ENCODE assay signal across 1 cellular context in genomic region chr17:30344283-30345088, GRCh38.
TF ChIP-seq lines count a peak whose summit lies in the region.

No MANE protein-coding gene starts in this region.

TF ChIP-seq in HepG2, 621 proteins besides CTCF, POLR2A, EP300 and RAD21 (continued from another document and continues in another):
- TF ChIP-seq, protein P1, sequence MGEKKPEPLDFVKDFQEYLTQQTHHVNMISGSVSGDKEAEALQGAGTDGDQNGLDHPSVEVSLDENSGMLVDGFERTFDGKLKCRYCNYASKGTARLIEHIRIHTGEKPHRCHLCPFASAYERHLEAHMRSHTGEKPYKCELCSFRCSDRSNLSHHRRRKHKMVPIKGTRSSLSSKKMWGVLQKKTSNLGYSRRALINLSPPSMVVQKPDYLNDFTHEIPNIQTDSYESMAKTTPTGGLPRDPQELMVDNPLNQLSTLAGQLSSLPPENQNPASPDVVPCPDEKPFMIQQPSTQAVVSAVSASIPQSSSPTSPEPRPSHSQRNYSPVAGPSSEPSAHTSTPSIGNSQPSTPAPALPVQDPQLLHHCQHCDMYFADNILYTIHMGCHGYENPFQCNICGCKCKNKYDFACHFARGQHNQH (CRISPR knock-in tag; IDR thresholded peaks at IDR 0.05) = peak; percentile 96
- TF ChIP-seq, protein P2, sequence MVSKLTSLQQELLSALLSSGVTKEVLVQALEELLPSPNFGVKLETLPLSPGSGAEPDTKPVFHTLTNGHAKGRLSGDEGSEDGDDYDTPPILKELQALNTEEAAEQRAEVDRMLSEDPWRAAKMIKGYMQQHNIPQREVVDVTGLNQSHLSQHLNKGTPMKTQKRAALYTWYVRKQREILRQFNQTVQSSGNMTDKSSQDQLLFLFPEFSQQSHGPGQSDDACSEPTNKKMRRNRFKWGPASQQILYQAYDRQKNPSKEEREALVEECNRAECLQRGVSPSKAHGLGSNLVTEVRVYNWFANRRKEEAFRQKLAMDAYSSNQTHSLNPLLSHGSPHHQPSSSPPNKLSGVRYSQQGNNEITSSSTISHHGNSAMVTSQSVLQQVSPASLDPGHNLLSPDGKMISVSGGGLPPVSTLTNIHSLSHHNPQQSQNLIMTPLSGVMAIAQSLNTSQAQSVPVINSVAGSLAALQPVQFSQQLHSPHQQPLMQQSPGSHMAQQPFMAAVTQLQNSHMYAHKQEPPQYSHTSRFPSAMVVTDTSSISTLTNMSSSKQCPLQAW (CRISPR knock-in tag; IDR thresholded peaks at IDR 0.05) = peak; percentile 74; the same call in 1 of the 2 replicates
- TF ChIP-seq HMGA1 (CRISPR knock-in tag; conservative IDR thresholded peaks at IDR 0.05) = no peak
- TF ChIP-seq KAT7 (CRISPR knock-in tag; IDR thresholded peaks at IDR 0.05; ENCODE audit: borderline replicate concordance) = peak; percentile 38; the same call in 1 of the 2 replicates
- peak; percentile 42; the same call in 1 of the 2 replicates for TF ChIP-seq ZFP90 (CRISPR knock-in tag; IDR thresholded peaks at IDR 0.05; ENCODE audit: borderline replicate concordance)
- no peak for TF ChIP-seq TMF1 (CRISPR knock-in tag; IDR thresholded peaks at IDR 0.05; ENCODE audit: low read depth)
- no peak for TF ChIP-seq ZNF407 (CRISPR knock-in tag; IDR thresholded peaks at IDR 0.05; ENCODE audit: not compliant biosample characterization)
- peak; percentile 28; the same call in 1 of the 2 replicates for TF ChIP-seq KDM5B (CRISPR knock-in tag; IDR thresholded peaks at IDR 0.05; ENCODE audit: borderline replicate concordance)
- no peak for TF ChIP-seq CREB3 (CRISPR knock-in tag; IDR thresholded peaks at IDR 0.05)
- TF ChIP-seq ZNF24 (IDR thresholded peaks at IDR 0.05) = no peak
- TF ChIP-seq, protein P3, sequence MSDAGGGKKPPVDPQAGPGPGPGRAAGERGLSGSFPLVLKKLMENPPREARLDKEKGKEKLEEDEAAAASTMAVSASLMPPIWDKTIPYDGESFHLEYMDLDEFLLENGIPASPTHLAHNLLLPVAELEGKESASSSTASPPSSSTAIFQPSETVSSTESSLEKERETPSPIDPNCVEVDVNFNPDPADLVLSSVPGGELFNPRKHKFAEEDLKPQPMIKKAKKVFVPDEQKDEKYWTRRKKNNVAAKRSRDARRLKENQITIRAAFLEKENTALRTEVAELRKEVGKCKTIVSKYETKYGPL (CRISPR knock-in tag; IDR thresholded peaks at IDR 0.05) = peak; percentile 74; the same call in 1 of the 2 replicates
- 0 out of 4 replicates have a peak, but pooled peaks of 1 of the 2 experiments have one; percentile 1 for TF ChIP-seq MAFK (conservative IDR thresholded peaks at IDR 0.05 in 1 of 2, IDR thresholded peaks at IDR 0.05 in 1 of 2; ENCODE audit: low read length in 2 of 2)
- peak; percentile 92 for TF ChIP-seq HMG20A (CRISPR knock-in tag; IDR thresholded peaks at IDR 0.05; ENCODE audit: borderline replicate concordance)
- no peak for TF ChIP-seq ZNF546 (CRISPR knock-in tag; conservative IDR thresholded peaks at IDR 0.05)
- TF ChIP-seq, protein P4, sequence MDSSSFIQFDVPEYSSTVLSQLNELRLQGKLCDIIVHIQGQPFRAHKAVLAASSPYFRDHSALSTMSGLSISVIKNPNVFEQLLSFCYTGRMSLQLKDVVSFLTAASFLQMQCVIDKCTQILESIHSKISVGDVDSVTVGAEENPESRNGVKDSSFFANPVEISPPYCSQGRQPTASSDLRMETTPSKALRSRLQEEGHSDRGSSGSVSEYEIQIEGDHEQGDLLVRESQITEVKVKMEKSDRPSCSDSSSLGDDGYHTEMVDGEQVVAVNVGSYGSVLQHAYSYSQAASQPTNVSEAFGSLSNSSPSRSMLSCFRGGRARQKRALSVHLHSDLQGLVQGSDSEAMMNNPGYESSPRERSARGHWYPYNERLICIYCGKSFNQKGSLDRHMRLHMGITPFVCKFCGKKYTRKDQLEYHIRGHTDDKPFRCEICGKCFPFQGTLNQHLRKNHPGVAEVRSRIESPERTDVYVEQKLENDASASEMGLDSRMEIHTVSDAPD (CRISPR knock-in tag; IDR thresholded peaks at IDR 0.05) = peak; percentile 75
- TF ChIP-seq ZNF280D (CRISPR knock-in tag; IDR thresholded peaks at IDR 0.05) = peak; percentile 74; the same call in 1 of the 2 replicates
- peak; percentile 90 for TF ChIP-seq ZNF792 (CRISPR knock-in tag; IDR thresholded peaks at IDR 0.05)
- no peak for TF ChIP-seq ZNF296 (CRISPR knock-in tag; conservative IDR thresholded peaks at IDR 0.05)
- peak; percentile 75 for TF ChIP-seq ZFX (CRISPR knock-in tag; IDR thresholded peaks at IDR 0.05; ENCODE audit: low read depth)
- TF ChIP-seq NFKBIZ (CRISPR knock-in tag; IDR thresholded peaks at IDR 0.05) = peak; percentile 81
- peak; percentile 75; the same call in 1 of the 2 replicates for TF ChIP-seq ZNF644 (CRISPR knock-in tag; IDR thresholded peaks at IDR 0.05; ENCODE audit: low read depth)
- TF ChIP-seq, protein P5, sequence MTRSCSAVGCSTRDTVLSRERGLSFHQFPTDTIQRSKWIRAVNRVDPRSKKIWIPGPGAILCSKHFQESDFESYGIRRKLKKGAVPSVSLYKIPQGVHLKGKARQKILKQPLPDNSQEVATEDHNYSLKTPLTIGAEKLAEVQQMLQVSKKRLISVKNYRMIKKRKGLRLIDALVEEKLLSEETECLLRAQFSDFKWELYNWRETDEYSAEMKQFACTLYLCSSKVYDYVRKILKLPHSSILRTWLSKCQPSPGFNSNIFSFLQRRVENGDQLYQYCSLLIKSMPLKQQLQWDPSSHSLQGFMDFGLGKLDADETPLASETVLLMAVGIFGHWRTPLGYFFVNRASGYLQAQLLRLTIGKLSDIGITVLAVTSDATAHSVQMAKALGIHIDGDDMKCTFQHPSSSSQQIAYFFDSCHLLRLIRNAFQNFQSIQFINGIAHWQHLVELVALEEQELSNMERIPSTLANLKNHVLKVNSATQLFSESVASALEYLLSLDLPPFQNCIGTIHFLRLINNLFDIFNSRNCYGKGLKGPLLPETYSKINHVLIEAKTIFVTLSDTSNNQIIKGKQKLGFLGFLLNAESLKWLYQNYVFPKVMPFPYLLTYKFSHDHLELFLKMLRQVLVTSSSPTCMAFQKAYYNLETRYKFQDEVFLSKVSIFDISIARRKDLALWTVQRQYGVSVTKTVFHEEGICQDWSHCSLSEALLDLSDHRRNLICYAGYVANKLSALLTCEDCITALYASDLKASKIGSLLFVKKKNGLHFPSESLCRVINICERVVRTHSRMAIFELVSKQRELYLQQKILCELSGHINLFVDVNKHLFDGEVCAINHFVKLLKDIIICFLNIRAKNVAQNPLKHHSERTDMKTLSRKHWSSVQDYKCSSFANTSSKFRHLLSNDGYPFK (CRISPR knock-in tag; IDR thresholded peaks at IDR 0.05; ENCODE audit: borderline replicate concordance) = peak; percentile 53; the same call in 1 of the 2 replicates
- TF ChIP-seq SKI (IDR thresholded peaks at IDR 0.05; ENCODE audit: partially characterized antibody) = peak; percentile 83
- peak; percentile 93; the same call in 1 of the 2 replicates for TF ChIP-seq ZSCAN30 (CRISPR knock-in tag; IDR thresholded peaks at IDR 0.05)
- TF ChIP-seq ZNF562 (CRISPR knock-in tag; IDR thresholded peaks at IDR 0.05; ENCODE audit: borderline replicate concordance) = no peak
- peak; percentile 52; the same call in 1 of the 2 replicates for TF ChIP-seq ZNF652 (CRISPR knock-in tag; IDR thresholded peaks at IDR 0.05; ENCODE audit: borderline replicate concordance, low read depth)
- no peak for TF ChIP-seq PAWR (CRISPR knock-in tag; IDR thresholded peaks at IDR 0.05; ENCODE audit: borderline replicate concordance)
- peak; percentile 97 for TF ChIP-seq ZKSCAN8 (CRISPR knock-in tag; IDR thresholded peaks at IDR 0.05; ENCODE audit: borderline replicate concordance)
- no peak for TF ChIP-seq ZNF83 (CRISPR knock-in tag; IDR thresholded peaks at IDR 0.05; ENCODE audit: borderline replicate concordance)
- TF ChIP-seq MAFG (CRISPR knock-in tag; IDR thresholded peaks at IDR 0.05) = no peak
- TF ChIP-seq SRSF1 (optimal IDR thresholded peaks at IDR 0.05; ENCODE audit: low read depth, low read length) = no peak
- no peak for TF ChIP-seq ZNF773 (CRISPR knock-in tag; IDR thresholded peaks at IDR 0.05; ENCODE audit: borderline replicate concordance)
- peak; percentile 93 for TF ChIP-seq ETV5 (CRISPR knock-in tag; IDR thresholded peaks at IDR 0.05; ENCODE audit: borderline replicate concordance)
- no peak for TF ChIP-seq ZNF780A (CRISPR knock-in tag; IDR thresholded peaks at IDR 0.05)
- TF ChIP-seq ZNF30 (CRISPR knock-in tag; IDR thresholded peaks at IDR 0.05) = no peak
- peak; percentile 72 for TF ChIP-seq FOXJ3 (CRISPR knock-in tag; IDR thresholded peaks at IDR 0.05; ENCODE audit: borderline replicate concordance)
- peak; percentile 94 for TF ChIP-seq KDM1A (CRISPR knock-in tag; IDR thresholded peaks at IDR 0.05)
- TF ChIP-seq ATF2 (CRISPR knock-in tag; IDR thresholded peaks at IDR 0.05) = peak; percentile 89
